In the genomic region with DNA sequence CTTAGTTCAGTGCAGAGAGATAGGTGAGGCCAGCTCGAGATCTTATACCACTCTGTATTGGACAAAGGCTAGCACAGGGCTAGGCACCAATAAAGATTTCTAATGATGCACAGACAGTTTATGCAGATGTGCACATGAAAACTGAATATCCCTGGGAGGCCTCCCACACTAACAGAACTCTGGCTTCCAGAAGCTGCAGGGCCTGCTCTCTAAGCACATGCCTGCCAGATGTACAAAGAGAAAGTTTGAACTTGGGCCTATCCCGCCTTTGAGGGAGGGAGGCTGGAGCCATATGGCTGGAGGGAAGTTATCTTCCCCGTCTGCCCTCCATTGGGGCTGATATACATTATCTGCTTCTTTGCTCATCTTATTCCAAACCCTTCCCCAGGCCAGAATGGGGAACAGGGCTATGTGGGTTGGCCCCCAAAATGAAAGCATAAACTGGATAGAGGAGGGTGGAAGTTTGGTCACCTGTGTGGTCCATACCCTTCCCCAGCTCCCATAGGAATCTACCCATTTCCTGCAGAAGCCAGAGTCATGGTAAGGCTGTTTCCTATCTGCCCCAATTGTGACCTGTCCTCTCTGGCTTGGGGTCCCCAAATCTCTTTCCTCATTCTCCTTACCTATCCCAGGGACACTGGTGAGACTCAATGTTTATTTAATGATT, we compare ENCODE assay signal across 11 cellular contexts. TPM values are rescaled to one million over a fixed set of nuclear protein-coding genes. Genes with fewer than 3 reads are reported as not detected.
A peak's percentile ranks its signal among the peaks of the same experiment; 100 is the strongest.
DNase-seq lines count a peak whose midpoint lies in the region; ATAC-seq, FAIRE-seq and TF ChIP-seq lines count a peak whose summit lies in the region.
"Had no signal": no experiment of that assay in that cellular context is flagged by ENCODE, and none has a peak within 500 bp of the region (broad histone marks: within the 10 kb centered on the region; RNA-seq: fewer than 3 reads in every experiment).

No MANE protein-coding gene starts in this region.

- H3K9me3 Mint-ChIP-seq in stimulated activated naive CD8-positive, alpha-beta T cell treated with anti-CD3 and anti-CD28 coated beads, Interleukin-15, Interleukin-2, amounts not matched to agents 100 ng/mL and 50 ng/mL, for 24 hours: no peaks in the 10 kb centered on the region
- H3K9me3 Mint-ChIP-seq in mesothelial cell of epicardium: no peaks in the 10 kb centered on the region
- H3K9me3 Mint-ChIP-seq: activated T-helper 1 cell treated with anti-CD3 and anti-CD28 coated beads, Interleukin-12 subunit alpha, Interleukin-12 subunit beta, Interleukin-2, Interleukin-4 antibody, amounts not matched to agents 30 ng/mL and 10 ng/mL and 1 ng/mL, durations not matched to agents 14 hours and 24 hours and 36 hours had no signal

- DNase-seq in stimulated activated naive CD8-positive, alpha-beta T cell treated with anti-CD3 and anti-CD28 coated beads, Interleukin-15, Interleukin-2, amounts not matched to agents 100 U/mL and 50 U/mL, for 24 hours: no peak
- DNase-seq in bronchial epithelial cell (ENCODE audit: low read depth) (no peak), mesothelial cell of epicardium (ENCODE audit: low spot score in 2 of 2, unreplicated experiment in 2 of 2) (no peak), C1 segment of cervical spinal cord (lab: John Stamatoyannopoulos, UW) (no peak), iPS-NIHi11 (ENCODE audit: low spot score) (no peak), NOMO-1 treated with DMSO at 0.1 percent for 48 hours (lab: John Stamatoyannopoulos, UW; ENCODE audit: unreplicated experiment) (no peak)
- DNase-seq: DND-41 had no signal

- H3K27me3 Mint-ChIP-seq in stimulated activated naive CD8-positive, alpha-beta T cell treated with anti-CD3 and anti-CD28 coated beads, Interleukin-15, Interleukin-2, amounts not matched to agents 100 ng/mL and 50 ng/mL, for 24 hours: peaks cover 36% of the 10 kb centered on the region
- H3K27me3 Mint-ChIP-seq in mesothelial cell of epicardium (ENCODE audit: low read depth): peaks cover 48% of the 10 kb centered on the region

- peaks cover 34% of the 10 kb centered on the region for H3K4me1 Mint-ChIP-seq in stimulated activated naive CD8-positive, alpha-beta T cell treated with anti-CD3 and anti-CD28 coated beads, Interleukin-15, Interleukin-2, amounts not matched to agents 100 ng/mL and 50 ng/mL, for 24 hours (ENCODE audit: low read depth)
- peaks cover 38% of the 10 kb centered on the region for H3K4me1 Mint-ChIP-seq in mesothelial cell of epicardium

- no peak for ATAC-seq in stimulated activated naive CD8-positive, alpha-beta T cell treated with anti-CD3 and anti-CD28 coated beads, Interleukin-15, Interleukin-2, amounts not matched to agents 100 U/mL and 50 U/mL, for 24 hours
- no peak for ATAC-seq in esophagus mucosa

- no peak for FAIRE-seq in bronchial epithelial cell (lab: Jason Lieb, UNC)

- H3K4me3 Mint-ChIP-seq in stimulated activated naive CD8-positive, alpha-beta T cell treated with anti-CD3 and anti-CD28 coated beads, Interleukin-15, Interleukin-2, amounts not matched to agents 100 ng/mL and 50 ng/mL, for 24 hours: peak overlapping the region; percentile 56
- peak overlapping the region; percentile 82 for H3K4me3 Mint-ChIP-seq in mesothelial cell of epicardium

- TF ChIP-seq CTCF in bronchial epithelial cell (IDR thresholded peaks at IDR 0.05; ENCODE audit: insufficient read depth, low read length, severe bottlenecking) (no peak), mesothelial cell of epicardium (IDR thresholded peaks at IDR 0.05; ENCODE audit: unreplicated experiment) (no peak)

- H3K4me3 ChIP-seq in bronchial epithelial cell (ENCODE audit: low read depth, low read length): peak overlapping the region; percentile 51

- H3K36me3 ChIP-seq in bronchial epithelial cell (ENCODE audit: control insufficient read depth, insufficient read depth, low read length): no peaks in the 10 kb centered on the region
- H3K36me3 ChIP-seq: neutrophil had no signal

- H3K27me3 ChIP-seq in bronchial epithelial cell (ENCODE audit: control insufficient read depth, insufficient read depth, low read length): peaks cover 2% of the 10 kb centered on the region

- no peak overlapping the region for H3K27ac Mint-ChIP-seq in stimulated activated naive CD8-positive, alpha-beta T cell treated with anti-CD3 and anti-CD28 coated beads, Interleukin-15, Interleukin-2, amounts not matched to agents 100 ng/mL and 50 ng/mL, for 24 hours
- no peak overlapping the region for H3K27ac Mint-ChIP-seq in mesothelial cell of epicardium
- H3K27ac Mint-ChIP-seq: activated T-helper 1 cell treated with anti-CD3 and anti-CD28 coated beads, Interleukin-12 subunit alpha, Interleukin-12 subunit beta, Interleukin-2, Interleukin-4 antibody, amounts not matched to agents 30 ng/mL and 10 ng/mL and 1 ng/mL, durations not matched to agents 14 hours and 24 hours and 36 hours had no signal

- H3K36me3 Mint-ChIP-seq in stimulated activated naive CD8-positive, alpha-beta T cell treated with anti-CD3 and anti-CD28 coated beads, Interleukin-15, Interleukin-2, amounts not matched to agents 100 ng/mL and 50 ng/mL, for 24 hours (ENCODE audit: low read depth): no peaks in the 10 kb centered on the region
- H3K36me3 Mint-ChIP-seq in mesothelial cell of epicardium: no peaks in the 10 kb centered on the region

RNA-seq across cellular contexts. Expression of a gene that starts 3.8 kb away (rescaled TPM):
- 1.6 and 4.0 TPM in 2 replicates for total RNA-seq in bronchial epithelial cell
- 15.9 to 17.5 TPM (median 16.8 TPM) in 3 replicates for total RNA-seq in mesothelial cell of epicardium
- total RNA-seq in esophagus mucosa: 4.1 TPM

RNA-seq across cellular contexts. Expression of a gene that starts 34.6 kb away (rescaled TPM):
- total RNA-seq in bronchial epithelial cell (14.0 and 16.1 TPM in 2 replicates), mesothelial cell of epicardium (14.8 to 17.4 TPM (median 17.1 TPM) in 3 replicates), esophagus mucosa (4.9 TPM)

RNA-seq across cellular contexts. Expression of a gene that starts 34.7 kb away (rescaled TPM):
- total RNA-seq in bronchial epithelial cell: 0.13 and 0.26 TPM in 2 replicates
- total RNA-seq in mesothelial cell of epicardium: 1.2 to 1.8 TPM (median 1.8 TPM) in 3 replicates
- 0.04 TPM for total RNA-seq in esophagus mucosa
